In the genomic region with DNA sequence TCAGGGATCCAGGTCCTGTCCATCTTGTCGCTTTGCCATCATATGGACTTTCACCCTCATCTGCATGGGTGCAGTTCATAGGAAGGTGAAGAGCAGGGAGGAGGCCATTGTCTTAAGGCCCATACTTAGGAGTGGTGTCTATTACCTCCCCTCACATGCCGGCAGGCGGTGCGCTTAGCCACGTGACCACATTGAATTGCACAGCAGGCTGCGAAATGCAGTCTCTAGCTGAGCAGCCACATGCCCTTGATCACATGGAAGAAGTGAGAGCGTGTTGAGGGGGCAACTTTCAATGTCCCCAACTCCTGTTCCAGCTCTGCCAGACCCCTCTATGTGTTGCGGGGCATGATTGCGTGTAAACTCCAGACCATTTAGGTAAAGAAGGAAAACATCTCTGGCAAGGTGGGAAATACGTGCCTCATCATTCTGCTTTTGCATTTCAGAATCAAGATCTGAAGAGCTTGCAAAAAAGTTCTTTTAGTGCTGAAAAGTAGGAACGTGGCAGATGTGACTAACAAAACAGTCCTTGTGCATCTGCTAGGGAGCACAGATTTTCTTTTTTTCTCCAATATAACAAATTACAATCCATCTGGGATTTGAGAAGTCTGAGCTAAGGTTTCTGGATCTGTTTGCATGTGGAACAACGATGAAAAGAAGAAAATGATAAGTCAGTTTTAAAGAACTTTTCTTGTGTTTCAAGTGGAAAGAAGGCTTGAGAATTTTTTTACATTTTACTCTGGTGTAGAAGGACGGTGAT, we compare ENCODE assay signal across 1 cellular context.
TF ChIP-seq lines count a peak whose summit lies in the region.

No MANE protein-coding gene starts in this region.

TF ChIP-seq in K562, 482 proteins besides CTCF, POLR2A, EP300 and RAD21 (continued from another document and continues in another):
- TF ChIP-seq, protein P1, sequence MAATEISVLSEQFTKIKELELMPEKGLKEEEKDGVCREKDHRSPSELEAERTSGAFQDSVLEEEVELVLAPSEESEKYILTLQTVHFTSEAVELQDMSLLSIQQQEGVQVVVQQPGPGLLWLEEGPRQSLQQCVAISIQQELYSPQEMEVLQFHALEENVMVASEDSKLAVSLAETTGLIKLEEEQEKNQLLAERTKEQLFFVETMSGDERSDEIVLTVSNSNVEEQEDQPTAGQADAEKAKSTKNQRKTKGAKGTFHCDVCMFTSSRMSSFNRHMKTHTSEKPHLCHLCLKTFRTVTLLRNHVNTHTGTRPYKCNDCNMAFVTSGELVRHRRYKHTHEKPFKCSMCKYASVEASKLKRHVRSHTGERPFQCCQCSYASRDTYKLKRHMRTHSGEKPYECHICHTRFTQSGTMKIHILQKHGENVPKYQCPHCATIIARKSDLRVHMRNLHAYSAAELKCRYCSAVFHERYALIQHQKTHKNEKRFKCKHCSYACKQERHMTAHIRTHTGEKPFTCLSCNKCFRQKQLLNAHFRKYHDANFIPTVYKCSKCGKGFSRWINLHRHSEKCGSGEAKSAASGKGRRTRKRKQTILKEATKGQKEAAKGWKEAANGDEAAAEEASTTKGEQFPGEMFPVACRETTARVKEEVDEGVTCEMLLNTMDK (IDR thresholded peaks at IDR 0.05; ENCODE audit: borderline replicate concordance, insufficient read depth, low read depth, low read length, poor library complexity, severe bottlenecking), result no peak
- TF ChIP-seq HMG20A (CRISPR knock-in tag; conservative IDR thresholded peaks at IDR 0.05) (no peak), KLF16 (IDR thresholded peaks at IDR 0.05) (no peak), RHOXF2B (CRISPR knock-in tag; conservative IDR thresholded peaks at IDR 0.05) (no peak), SMAD2 (IDR thresholded peaks at IDR 0.05; ENCODE audit: low read depth, low read length) (no peak), ZNF445 (CRISPR knock-in tag; IDR thresholded peaks at IDR 0.05; ENCODE audit: low read depth) (no peak), ARID2 (IDR thresholded peaks at IDR 0.05) (no peak), ZC3H11A (IDR thresholded peaks at IDR 0.05; ENCODE audit: low read depth, low read length) (no peak), ZBTB7A (IDR thresholded peaks at IDR 0.05; ENCODE audit: borderline replicate concordance, control insufficient read depth, low read depth, low read length) (no peak), ZSCAN32 (CRISPR knock-in tag; IDR thresholded peaks at IDR 0.05) (no peak), DIDO1 (tag; IDR thresholded peaks at IDR 0.05; ENCODE audit: low read depth) (no peak), TOE1 (IDR thresholded peaks at IDR 0.05; ENCODE audit: borderline replicate concordance) (peak; percentile 42; the same call in 1 of the 2 replicates), TOE1 (CRISPR knock-in tag; IDR thresholded peaks at IDR 0.05; ENCODE audit: borderline replicate concordance, low read depth) (no peak), RBM25 (IDR thresholded peaks at IDR 0.05; ENCODE audit: low read depth, low read length, severe bottlenecking) (no peak), TAF15 (IDR thresholded peaks at IDR 0.05; ENCODE audit: low read depth, low read length) (no peak), ZFP1 (CRISPR knock-in tag; IDR thresholded peaks at IDR 0.05) (no peak), NR3C1 (CRISPR knock-in tag; IDR thresholded peaks at IDR 0.05) (no peak), ZFP30 (CRISPR knock-in tag; IDR thresholded peaks at IDR 0.05; ENCODE audit: borderline replicate concordance) (no peak), MBD2 (IDR thresholded peaks at IDR 0.05; ENCODE audit: borderline replicate concordance, low read depth) (no peak)
- TF ChIP-seq, protein P2, sequence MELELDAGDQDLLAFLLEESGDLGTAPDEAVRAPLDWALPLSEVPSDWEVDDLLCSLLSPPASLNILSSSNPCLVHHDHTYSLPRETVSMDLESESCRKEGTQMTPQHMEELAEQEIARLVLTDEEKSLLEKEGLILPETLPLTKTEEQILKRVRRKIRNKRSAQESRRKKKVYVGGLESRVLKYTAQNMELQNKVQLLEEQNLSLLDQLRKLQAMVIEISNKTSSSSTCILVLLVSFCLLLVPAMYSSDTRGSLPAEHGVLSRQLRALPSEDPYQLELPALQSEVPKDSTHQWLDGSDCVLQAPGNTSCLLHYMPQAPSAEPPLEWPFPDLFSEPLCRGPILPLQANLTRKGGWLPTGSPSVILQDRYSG (tag; conservative IDR thresholded peaks at IDR 0.05; ENCODE audit: low read depth), result no peak
- TF ChIP-seq, protein P3, sequence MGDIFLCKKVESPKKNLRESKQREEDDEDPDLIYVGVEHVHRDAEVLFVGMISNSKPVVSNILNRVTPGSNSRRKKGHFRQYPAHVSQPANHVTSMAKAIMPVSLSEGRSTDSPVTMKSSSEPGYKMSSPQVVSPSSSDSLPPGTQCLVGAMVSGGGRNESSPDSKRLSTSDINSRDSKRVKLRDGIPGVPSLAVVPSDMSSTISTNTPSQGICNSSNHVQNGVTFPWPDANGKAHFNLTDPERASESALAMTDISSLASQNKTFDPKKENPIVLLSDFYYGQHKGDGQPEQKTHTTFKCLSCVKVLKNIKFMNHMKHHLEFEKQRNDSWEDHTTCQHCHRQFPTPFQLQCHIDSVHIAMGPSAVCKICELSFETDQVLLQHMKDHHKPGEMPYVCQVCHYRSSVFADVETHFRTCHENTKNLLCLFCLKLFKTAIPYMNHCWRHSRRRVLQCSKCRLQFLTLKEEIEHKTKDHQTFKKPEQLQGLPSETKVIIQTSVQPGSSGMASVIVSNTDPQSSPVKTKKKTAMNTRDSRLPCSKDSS (IDR thresholded peaks at IDR 0.05; ENCODE audit: low read depth, partially characterized antibody), result no peak
- TF ChIP-seq, protein P4, sequence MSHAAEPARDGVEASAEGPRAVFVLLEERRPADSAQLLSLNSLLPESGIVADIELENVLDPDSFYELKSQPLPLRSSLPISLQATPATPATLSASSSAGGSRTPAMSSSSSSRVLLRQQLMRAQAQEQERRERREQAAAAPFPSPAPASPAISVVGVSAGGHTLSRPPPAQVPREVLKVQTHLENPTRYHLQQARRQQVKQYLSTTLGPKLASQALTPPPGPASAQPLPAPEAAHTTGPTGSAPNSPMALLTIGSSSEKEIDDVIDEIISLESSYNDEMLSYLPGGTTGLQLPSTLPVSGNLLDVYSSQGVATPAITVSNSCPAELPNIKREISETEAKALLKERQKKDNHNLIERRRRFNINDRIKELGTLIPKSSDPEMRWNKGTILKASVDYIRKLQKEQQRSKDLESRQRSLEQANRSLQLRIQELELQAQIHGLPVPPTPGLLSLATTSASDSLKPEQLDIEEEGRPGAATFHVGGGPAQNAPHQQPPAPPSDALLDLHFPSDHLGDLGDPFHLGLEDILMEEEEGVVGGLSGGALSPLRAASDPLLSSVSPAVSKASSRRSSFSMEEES (CRISPR knock-in tag; IDR thresholded peaks at IDR 0.05), result 0 out of 2 replicates have a peak, but pooled peaks have one; percentile 24
- TF ChIP-seq, protein P5, sequence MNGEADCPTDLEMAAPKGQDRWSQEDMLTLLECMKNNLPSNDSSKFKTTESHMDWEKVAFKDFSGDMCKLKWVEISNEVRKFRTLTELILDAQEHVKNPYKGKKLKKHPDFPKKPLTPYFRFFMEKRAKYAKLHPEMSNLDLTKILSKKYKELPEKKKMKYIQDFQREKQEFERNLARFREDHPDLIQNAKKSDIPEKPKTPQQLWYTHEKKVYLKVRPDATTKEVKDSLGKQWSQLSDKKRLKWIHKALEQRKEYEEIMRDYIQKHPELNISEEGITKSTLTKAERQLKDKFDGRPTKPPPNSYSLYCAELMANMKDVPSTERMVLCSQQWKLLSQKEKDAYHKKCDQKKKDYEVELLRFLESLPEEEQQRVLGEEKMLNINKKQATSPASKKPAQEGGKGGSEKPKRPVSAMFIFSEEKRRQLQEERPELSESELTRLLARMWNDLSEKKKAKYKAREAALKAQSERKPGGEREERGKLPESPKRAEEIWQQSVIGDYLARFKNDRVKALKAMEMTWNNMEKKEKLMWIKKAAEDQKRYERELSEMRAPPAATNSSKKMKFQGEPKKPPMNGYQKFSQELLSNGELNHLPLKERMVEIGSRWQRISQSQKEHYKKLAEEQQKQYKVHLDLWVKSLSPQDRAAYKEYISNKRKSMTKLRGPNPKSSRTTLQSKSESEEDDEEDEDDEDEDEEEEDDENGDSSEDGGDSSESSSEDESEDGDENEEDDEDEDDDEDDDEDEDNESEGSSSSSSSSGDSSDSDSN (IDR thresholded peaks at IDR 0.05; ENCODE audit: borderline replicate concordance in 1 of 2, low read depth in 2 of 2, low read length in 2 of 2), result no peak
- TF ChIP-seq, protein P6, sequence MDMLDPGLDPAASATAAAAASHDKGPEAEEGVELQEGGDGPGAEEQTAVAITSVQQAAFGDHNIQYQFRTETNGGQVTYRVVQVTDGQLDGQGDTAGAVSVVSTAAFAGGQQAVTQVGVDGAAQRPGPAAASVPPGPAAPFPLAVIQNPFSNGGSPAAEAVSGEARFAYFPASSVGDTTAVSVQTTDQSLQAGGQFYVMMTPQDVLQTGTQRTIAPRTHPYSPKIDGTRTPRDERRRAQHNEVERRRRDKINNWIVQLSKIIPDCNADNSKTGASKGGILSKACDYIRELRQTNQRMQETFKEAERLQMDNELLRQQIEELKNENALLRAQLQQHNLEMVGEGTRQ (CRISPR knock-in tag; IDR thresholded peaks at IDR 0.05), result peak; percentile 86
- TF ChIP-seq, protein P7, sequence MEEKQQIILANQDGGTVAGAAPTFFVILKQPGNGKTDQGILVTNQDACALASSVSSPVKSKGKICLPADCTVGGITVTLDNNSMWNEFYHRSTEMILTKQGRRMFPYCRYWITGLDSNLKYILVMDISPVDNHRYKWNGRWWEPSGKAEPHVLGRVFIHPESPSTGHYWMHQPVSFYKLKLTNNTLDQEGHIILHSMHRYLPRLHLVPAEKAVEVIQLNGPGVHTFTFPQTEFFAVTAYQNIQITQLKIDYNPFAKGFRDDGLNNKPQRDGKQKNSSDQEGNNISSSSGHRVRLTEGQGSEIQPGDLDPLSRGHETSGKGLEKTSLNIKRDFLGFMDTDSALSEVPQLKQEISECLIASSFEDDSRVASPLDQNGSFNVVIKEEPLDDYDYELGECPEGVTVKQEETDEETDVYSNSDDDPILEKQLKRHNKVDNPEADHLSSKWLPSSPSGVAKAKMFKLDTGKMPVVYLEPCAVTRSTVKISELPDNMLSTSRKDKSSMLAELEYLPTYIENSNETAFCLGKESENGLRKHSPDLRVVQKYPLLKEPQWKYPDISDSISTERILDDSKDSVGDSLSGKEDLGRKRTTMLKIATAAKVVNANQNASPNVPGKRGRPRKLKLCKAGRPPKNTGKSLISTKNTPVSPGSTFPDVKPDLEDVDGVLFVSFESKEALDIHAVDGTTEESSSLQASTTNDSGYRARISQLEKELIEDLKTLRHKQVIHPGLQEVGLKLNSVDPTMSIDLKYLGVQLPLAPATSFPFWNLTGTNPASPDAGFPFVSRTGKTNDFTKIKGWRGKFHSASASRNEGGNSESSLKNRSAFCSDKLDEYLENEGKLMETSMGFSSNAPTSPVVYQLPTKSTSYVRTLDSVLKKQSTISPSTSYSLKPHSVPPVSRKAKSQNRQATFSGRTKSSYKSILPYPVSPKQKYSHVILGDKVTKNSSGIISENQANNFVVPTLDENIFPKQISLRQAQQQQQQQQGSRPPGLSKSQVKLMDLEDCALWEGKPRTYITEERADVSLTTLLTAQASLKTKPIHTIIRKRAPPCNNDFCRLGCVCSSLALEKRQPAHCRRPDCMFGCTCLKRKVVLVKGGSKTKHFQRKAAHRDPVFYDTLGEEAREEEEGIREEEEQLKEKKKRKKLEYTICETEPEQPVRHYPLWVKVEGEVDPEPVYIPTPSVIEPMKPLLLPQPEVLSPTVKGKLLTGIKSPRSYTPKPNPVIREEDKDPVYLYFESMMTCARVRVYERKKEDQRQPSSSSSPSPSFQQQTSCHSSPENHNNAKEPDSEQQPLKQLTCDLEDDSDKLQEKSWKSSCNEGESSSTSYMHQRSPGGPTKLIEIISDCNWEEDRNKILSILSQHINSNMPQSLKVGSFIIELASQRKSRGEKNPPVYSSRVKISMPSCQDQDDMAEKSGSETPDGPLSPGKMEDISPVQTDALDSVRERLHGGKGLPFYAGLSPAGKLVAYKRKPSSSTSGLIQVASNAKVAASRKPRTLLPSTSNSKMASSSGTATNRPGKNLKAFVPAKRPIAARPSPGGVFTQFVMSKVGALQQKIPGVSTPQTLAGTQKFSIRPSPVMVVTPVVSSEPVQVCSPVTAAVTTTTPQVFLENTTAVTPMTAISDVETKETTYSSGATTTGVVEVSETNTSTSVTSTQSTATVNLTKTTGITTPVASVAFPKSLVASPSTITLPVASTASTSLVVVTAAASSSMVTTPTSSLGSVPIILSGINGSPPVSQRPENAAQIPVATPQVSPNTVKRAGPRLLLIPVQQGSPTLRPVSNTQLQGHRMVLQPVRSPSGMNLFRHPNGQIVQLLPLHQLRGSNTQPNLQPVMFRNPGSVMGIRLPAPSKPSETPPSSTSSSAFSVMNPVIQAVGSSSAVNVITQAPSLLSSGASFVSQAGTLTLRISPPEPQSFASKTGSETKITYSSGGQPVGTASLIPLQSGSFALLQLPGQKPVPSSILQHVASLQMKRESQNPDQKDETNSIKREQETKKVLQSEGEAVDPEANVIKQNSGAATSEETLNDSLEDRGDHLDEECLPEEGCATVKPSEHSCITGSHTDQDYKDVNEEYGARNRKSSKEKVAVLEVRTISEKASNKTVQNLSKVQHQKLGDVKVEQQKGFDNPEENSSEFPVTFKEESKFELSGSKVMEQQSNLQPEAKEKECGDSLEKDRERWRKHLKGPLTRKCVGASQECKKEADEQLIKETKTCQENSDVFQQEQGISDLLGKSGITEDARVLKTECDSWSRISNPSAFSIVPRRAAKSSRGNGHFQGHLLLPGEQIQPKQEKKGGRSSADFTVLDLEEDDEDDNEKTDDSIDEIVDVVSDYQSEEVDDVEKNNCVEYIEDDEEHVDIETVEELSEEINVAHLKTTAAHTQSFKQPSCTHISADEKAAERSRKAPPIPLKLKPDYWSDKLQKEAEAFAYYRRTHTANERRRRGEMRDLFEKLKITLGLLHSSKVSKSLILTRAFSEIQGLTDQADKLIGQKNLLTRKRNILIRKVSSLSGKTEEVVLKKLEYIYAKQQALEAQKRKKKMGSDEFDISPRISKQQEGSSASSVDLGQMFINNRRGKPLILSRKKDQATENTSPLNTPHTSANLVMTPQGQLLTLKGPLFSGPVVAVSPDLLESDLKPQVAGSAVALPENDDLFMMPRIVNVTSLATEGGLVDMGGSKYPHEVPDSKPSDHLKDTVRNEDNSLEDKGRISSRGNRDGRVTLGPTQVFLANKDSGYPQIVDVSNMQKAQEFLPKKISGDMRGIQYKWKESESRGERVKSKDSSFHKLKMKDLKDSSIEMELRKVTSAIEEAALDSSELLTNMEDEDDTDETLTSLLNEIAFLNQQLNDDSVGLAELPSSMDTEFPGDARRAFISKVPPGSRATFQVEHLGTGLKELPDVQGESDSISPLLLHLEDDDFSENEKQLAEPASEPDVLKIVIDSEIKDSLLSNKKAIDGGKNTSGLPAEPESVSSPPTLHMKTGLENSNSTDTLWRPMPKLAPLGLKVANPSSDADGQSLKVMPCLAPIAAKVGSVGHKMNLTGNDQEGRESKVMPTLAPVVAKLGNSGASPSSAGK (IDR thresholded peaks at IDR 0.05), result peak; percentile 56
- TF ChIP-seq, protein P8, sequence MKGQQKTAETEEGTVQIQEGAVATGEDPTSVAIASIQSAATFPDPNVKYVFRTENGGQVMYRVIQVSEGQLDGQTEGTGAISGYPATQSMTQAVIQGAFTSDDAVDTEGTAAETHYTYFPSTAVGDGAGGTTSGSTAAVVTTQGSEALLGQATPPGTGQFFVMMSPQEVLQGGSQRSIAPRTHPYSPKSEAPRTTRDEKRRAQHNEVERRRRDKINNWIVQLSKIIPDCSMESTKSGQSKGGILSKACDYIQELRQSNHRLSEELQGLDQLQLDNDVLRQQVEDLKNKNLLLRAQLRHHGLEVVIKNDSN (CRISPR knock-in tag; IDR thresholded peaks at IDR 0.05), result peak; percentile 93
